18 cellular contexts compared by ENCODE assay signal in the genomic region with DNA sequence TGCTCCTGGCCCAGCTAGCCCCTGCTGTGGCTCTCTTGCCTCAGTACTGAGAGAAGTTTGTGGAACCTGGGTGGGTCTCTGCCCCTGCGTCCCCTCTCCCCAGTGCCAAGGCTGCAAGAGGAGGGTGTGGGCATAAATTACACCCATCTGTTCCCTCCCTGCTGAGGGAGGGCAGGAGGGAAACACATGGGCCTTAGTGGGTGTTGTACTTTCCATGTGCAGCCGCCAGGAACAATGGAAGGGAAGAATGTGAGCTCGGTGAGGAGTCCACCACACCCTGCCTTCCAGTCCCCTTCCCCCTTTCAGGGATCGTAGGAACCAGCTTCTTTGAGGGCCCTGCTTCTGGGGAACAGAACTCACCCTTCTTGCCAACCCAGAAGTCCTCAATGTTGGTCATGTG.
DNase-seq lines count a peak whose midpoint lies in the region; ATAC-seq, FAIRE-seq and TF ChIP-seq lines count a peak whose summit lies in the region.
"Had no signal": no experiment of that assay in that cellular context is flagged by ENCODE, and none has a peak within 500 bp of the region (broad histone marks: within the 10 kb centered on the region; RNA-seq: fewer than 3 reads in every experiment).

No MANE protein-coding gene starts in this region.

- no peaks in the 10 kb centered on the region for H3K9me3 ChIP-seq in right cardiac atrium (ENCODE audit: control insufficient read depth, low read length)
- no peaks in the 10 kb centered on the region for H3K9me3 ChIP-seq in heart right ventricle
- no peaks in the 10 kb centered on the region for H3K9me3 ChIP-seq in H1 (ENCODE audit: insufficient read depth in 2 of 2, low read depth in 1 of 2, low read length in 1 of 2)
- H3K9me3 ChIP-seq in mucosa of descending colon, result no peaks in the 10 kb centered on the region
- no peaks in the 10 kb centered on the region for H3K9me3 ChIP-seq in mammary epithelial cell (replicated peaks; ENCODE audit: insufficient read depth, low read length)

- H3K14ac ChIP-seq in H1 (ENCODE audit: insufficient read length), result no peak overlapping the region

- no peak overlapping the region for H3K9ac ChIP-seq in H1 (replicated peaks in 1 of 4; ENCODE audit: extremely low read depth in 1 of 4, low read depth in 3 of 4, low read length in 3 of 4)
- H3K9ac ChIP-seq in mammary epithelial cell (ENCODE audit: insufficient read depth, low read length), result no peak overlapping the region

- WGBS in right cardiac atrium, result 73% methylated on average over 4 of the region's 4 CpGs
- WGBS in heart right ventricle, 2 donors, result 65 to 74% methylated on average over 4 of the region's 4 CpGs
- whole genome bisulfite sequencing in H1 (ENCODE audit: extremely low coverage in 1 of 2, insufficient coverage in 1 of 2, insufficient read length in 1 of 2, insufficient replicate concordance in 2 of 2, low coverage in 1 of 2, low lambda C conversion rate in 2 of 2, missing lambda C conversion rate in 1 of 2), 2 experiments, result 81% methylated on average over 4 of the region's 4 CpGs; no CpG with 5 or more reads in 1 of the 2 experiments
- 77% methylated on average over 3 of the region's 4 CpGs for WGBS in mammary epithelial cell (ENCODE audit: low coverage, missing lambda C conversion rate)

- H3K27ac ChIP-seq in right cardiac atrium (ENCODE audit: low read length), result no peak overlapping the region
- H3K27ac ChIP-seq in heart right ventricle, result no peak overlapping the region
- no peak overlapping the region for H3K27ac ChIP-seq in H1 (ENCODE audit: low read depth, low read length)
- H3K27ac ChIP-seq in mammary epithelial cell (ENCODE audit: insufficient read depth, low read depth, low read length), result no peak overlapping the region

- H3K4me1 ChIP-seq in right cardiac atrium (ENCODE audit: control insufficient read depth, insufficient read depth, low read length) (peaks cover 7% of the 10 kb centered on the region), heart right ventricle (no peaks in the 10 kb centered on the region), H1 (replicated peaks in 1 of 4; ENCODE audit: control insufficient read depth in 3 of 4, insufficient read depth in 4 of 4, low read length in 3 of 4) (peaks cover 5 to 13% (median 7%) of the 10 kb centered on the region in 4 experiments), mucosa of descending colon (ENCODE audit: low read depth) (peaks cover 3% of the 10 kb centered on the region), mammary epithelial cell (ENCODE audit: insufficient read depth, low read length) (no peaks in the 10 kb centered on the region)

- H3K4me2 ChIP-seq in H1 (ENCODE audit: insufficient read depth in 1 of 2, low read depth in 2 of 2, low read length in 2 of 2) (no peak overlapping the region), mammary epithelial cell (ENCODE audit: insufficient read depth, low read depth, low read length) (no peak overlapping the region)

- no peaks in the 10 kb centered on the region for H3K79me1 ChIP-seq in H1 (ENCODE audit: low read depth, low read length)

- no peak for TF ChIP-seq RAD21 in H1 (IDR thresholded peaks at IDR 0.05 in 1 of 2, conservative IDR thresholded peaks at IDR 0.05 in 1 of 2; ENCODE audit: low read depth in 2 of 2, low read length in 2 of 2)

- H4K20me1 ChIP-seq in H1 (replicated peaks in 1 of 2; ENCODE audit: control insufficient read depth in 1 of 2, insufficient read depth in 2 of 2, low read length in 2 of 2) (no peaks in the 10 kb centered on the region), mammary epithelial cell (ENCODE audit: insufficient read depth, low read length) (no peaks in the 10 kb centered on the region)

- H2AFZ ChIP-seq in H1 (ENCODE audit: low read length) (no peak overlapping the region), mammary epithelial cell (ENCODE audit: low read depth, low read length) (no peak overlapping the region)

- H3K18ac ChIP-seq in H1 (ENCODE audit: extremely low read depth, low read length), result no peak overlapping the region; the same call in 1 of the 2 replicates

- CTCF ChIA-PET in H1 (lab: Charles Lee; ENCODE audit: partially characterized antibody), result interaction anchor here (0.7 to 1.5 kb wide), 5 partner anchors 9 to 206 kb away, joined by 3 to 6 read pairs (median 4); no protein-coding TSS in a partner anchor
- CTCF ChIA-PET in mammary epithelial cell (lab: Charles Lee; ENCODE audit: low non-redundant PET), result no interaction called here

- ATAC-seq in right cardiac atrium (peak; percentile 12 to 59), heart right ventricle (no peak), mucosa of descending colon (peak; percentile 63)

- no peak overlapping the region for H4K5ac ChIP-seq in H1 (ENCODE audit: insufficient read length, low read depth, low read length)

- no peak for TF ChIP-seq POLR2A in H1 (IDR thresholded peaks at IDR 0.05; ENCODE audit: control extremely low read depth in 1 of 2, low read depth in 2 of 2, low read length in 2 of 2)

- BruUV-seq in mammary epithelial cell (replicated peaks; lab: Mats Ljungman, UMichigan), result no TSS peak

- H3K23me2 ChIP-seq in H1 (ENCODE audit: low read depth, low read length), result no peaks in the 10 kb centered on the region

- 0 out of 2 replicates have a peak overlapping the region, but pooled peaks have one; percentile 19 for H2AK5ac ChIP-seq in H1 (ENCODE audit: low read depth, low read length)

- no peak overlapping the region for H3K4ac ChIP-seq in H1 (replicated peaks; ENCODE audit: insufficient read length, low read depth, low read length)

- H3K79me2 ChIP-seq in H1 (ENCODE audit: control insufficient read depth in 1 of 2, insufficient read depth in 2 of 2, low read length in 2 of 2) (no peaks in the 10 kb centered on the region), mammary epithelial cell (ENCODE audit: insufficient read depth, low read length) (no peaks in the 10 kb centered on the region)

- H3K36me3 ChIP-seq in heart right ventricle (no peaks in the 10 kb centered on the region), H1 (ENCODE audit: control insufficient read depth in 2 of 4, insufficient read depth in 4 of 4, low read length in 3 of 4) (no peaks in the 10 kb centered on the region), mucosa of descending colon (ENCODE audit: low read depth) (no peaks in the 10 kb centered on the region), mammary epithelial cell (ENCODE audit: insufficient read depth, low read length) (no peaks in the 10 kb centered on the region)

- dilution Hi-C loops in mammary epithelial cell (cut with HindIII; ENCODE audit: low sequenced_read_pairs), result no loop called here

- H2BK120ac ChIP-seq in H1 (replicated peaks; ENCODE audit: low read depth, low read length), result no peak overlapping the region

- H2BK12ac ChIP-seq in H1 (ENCODE audit: low read depth, low read length), result peak overlapping the region; percentile 50; the same call in 1 of the 2 replicates

- H4K8ac ChIP-seq in H1 (ENCODE audit: extremely low read depth, insufficient read depth, low read length), result no peak overlapping the region; the same call in 1 of the 2 replicates

- intact Hi-C loops in right cardiac atrium (cut with DNase I), result no loop called here
- intact Hi-C loops in heart right ventricle (cut with DNase I), result loop anchor here in 2 of 10 donors (10.0 kb wide), 2 partner anchors 57 to 133 kb away; no protein-coding TSS in a partner anchor
- intact Hi-C loops in mucosa of descending colon (cut with DNase I, micrococcal nuclease), result no loop called here
- intact Hi-C loops in mammary epithelial cell (cut with micrococcal nuclease), result no loop called here

- H3K23ac ChIP-seq in H1 (ENCODE audit: insufficient read length), result no peak overlapping the region

- DNase-seq in right cardiac atrium, result no peak
- no peak for DNase-seq in heart right ventricle
- DNase-seq in H1 (ENCODE audit: low read depth in 1 of 2, low spot score in 2 of 2), result no peak
- DNase-seq in mucosa of descending colon, result peak in 1 of 3 donors; percentile 41
- DNase-seq in OCI-M1 (lab: John Stamatoyannopoulos, UW), result no peak
- DNase-seq in GM13977 (ENCODE audit: low spot score), result no peak
- DNase-seq in mammary epithelial cell, result no peak
- DNase-seq: C1 segment of cervical spinal cord; Calu3; CD4-positive, alpha-beta T cell; DMS153; DMS79 treated with DMSO at 0.1 percent for 48 hours; EL had no signal

- 0 out of 2 replicates have a peak overlapping the region, but pooled peaks have one; percentile 72 for H2BK20ac ChIP-seq in H1 (ENCODE audit: low read length)

- in situ Hi-C loops in GM13977 (cut with MboI; ENCODE audit: low pct_unique_long_range_greater_than_20kb, low sequenced_read_pairs, unreplicated experiment), result no loop called here
- in situ Hi-C loops in mammary epithelial cell (cut with MboI; ENCODE audit: low sequenced_read_pairs in 2 of 2), result no loop called here

- H3K4me3 ChIP-seq in right cardiac atrium (ENCODE audit: low read length) (no peak overlapping the region), heart right ventricle (no peak overlapping the region), H1 (ENCODE audit: extremely low read depth in 1 of 4, insufficient read depth in 2 of 4, low read depth in 3 of 4, low read length in 4 of 4) (no peak overlapping the region), mucosa of descending colon (no peak overlapping the region), mammary epithelial cell (replicated peaks in 1 of 3; ENCODE audit: insufficient read depth in 1 of 3, low read depth in 2 of 3, low read length in 3 of 3) (no peak overlapping the region)

- TF ChIP-seq EP300 in H1 (IDR thresholded peaks at IDR 0.05; ENCODE audit: borderline replicate concordance in 1 of 2, low read depth in 2 of 2, low read length in 2 of 2), result no peak

- H3K27me3 ChIP-seq in right cardiac atrium (ENCODE audit: control insufficient read depth, insufficient read depth), result no peaks in the 10 kb centered on the region
- peaks cover 0 to 3% (median 0%) of the 10 kb centered on the region in 7 donors for H3K27me3 ChIP-seq in heart right ventricle
- H3K27me3 ChIP-seq in H1 (replicated peaks in 1 of 4; ENCODE audit: control insufficient read depth in 3 of 4, extremely low read depth in 1 of 4, insufficient read depth in 3 of 4, low read length in 3 of 4), result 0 out of 7 replicates have a peak, but pooled peaks cover 0 to 2% (median 0%) of the 10 kb centered on the region in 4 experiments
- H3K27me3 ChIP-seq in mammary epithelial cell (ENCODE audit: insufficient read depth, low read length), result peaks cover 3% of the 10 kb centered on the region

- no peak for FAIRE-seq in H1 (lab: Jason Lieb, UNC)
- FAIRE-seq: A204.1, G401.6, GM12892, GM19239, H54 had no signal

- H2BK5ac ChIP-seq in H1 (ENCODE audit: low read depth, low read length), result peak overlapping the region; percentile 35; the same call in 1 of the 2 replicates

- TF ChIP-seq CTCF in heart right ventricle (IDR thresholded peaks at IDR 0.05) (no peak), H1 (IDR thresholded peaks at IDR 0.05; ENCODE audit: control extremely low read depth in 1 of 3, insufficient read depth in 1 of 3, low read depth in 1 of 3, low read length in 3 of 3) (no peak), mucosa of descending colon (IDR thresholded peaks at IDR 0.05) (no peak), GM13977 (IDR thresholded peaks at IDR 0.05; ENCODE audit: extremely low read depth, insufficient read depth, missing control alignments) (no peak), mammary epithelial cell (conservative IDR thresholded peaks at IDR 0.05 in 1 of 2, IDR thresholded peaks at IDR 0.05 in 1 of 2; ENCODE audit: extremely low read depth in 1 of 2, insufficient read depth in 1 of 2, low read depth in 1 of 2, low read length in 2 of 2) (no peak)

- POLR2A ChIA-PET in H1 (lab: Charles Lee; ENCODE audit: partially characterized antibody), result no interaction called here

- no peak overlapping the region for H4K91ac ChIP-seq in H1 (replicated peaks; ENCODE audit: insufficient read length, low read length)

- H3K56ac ChIP-seq in H1 (replicated peaks; ENCODE audit: insufficient read length, low read depth, low read length), result no peak overlapping the region

- H2BK15ac ChIP-seq in H1 (ENCODE audit: low read length), result peak overlapping the region; percentile 46; the same call in 1 of the 2 replicates

Comparison
In these comparisons a context has a peak if more than half of its experiments do, and no peak if none do; other contexts are left out.
1. ATAC-seq: peak in right cardiac atrium (2 of 2) and mucosa of descending colon (single experiment); none in heart right ventricle (0 of 8).